Comparison of ENCODE assay signal across 8 cellular contexts in the genomic region with DNA sequence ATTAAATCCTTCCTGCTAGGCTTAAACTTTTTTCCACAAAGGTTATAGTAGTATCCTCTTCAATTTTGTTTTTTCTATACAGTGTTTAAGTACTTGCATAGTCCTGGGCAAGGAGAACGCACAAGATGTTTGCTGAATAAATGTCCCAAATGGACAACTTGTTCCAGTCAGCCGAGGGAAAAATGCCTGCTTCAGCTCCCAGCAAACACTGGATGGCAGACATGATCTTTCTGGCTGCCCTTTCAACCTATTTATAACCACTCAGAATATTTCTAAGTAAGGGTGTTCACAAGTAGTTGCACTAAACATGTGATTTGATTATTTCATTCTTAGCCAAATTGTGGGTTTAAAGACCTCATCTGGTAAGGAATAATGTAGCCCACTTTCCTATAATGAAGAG. TPM values are rescaled to one million over a fixed set of nuclear protein-coding genes. Genes with fewer than 3 reads are reported as not detected.
DNase-seq lines count a peak whose midpoint lies in the region; ATAC-seq, FAIRE-seq and TF ChIP-seq lines count a peak whose summit lies in the region.

No MANE protein-coding gene starts in this region.

- intact Hi-C loops in A673 (cut with micrococcal nuclease; ENCODE audit: unreplicated experiment), result no loop called here
- intact Hi-C loops in MCF 10A (cut with micrococcal nuclease), result loop anchor here (1.0 kb wide), 1 partner anchor 137 kb away; no protein-coding TSS in a partner anchor
- intact Hi-C loops in left lung (cut with DNase I), result loop anchor here in 1 of 2 donors (10.0 kb wide), 1 partner anchor 133 kb away; no protein-coding TSS in a partner anchor
- intact Hi-C loops in activated CD8-positive, alpha-beta T cell treated with anti-CD3 and anti-CD28 coated beads for 36 hours (cut with micrococcal nuclease), result no loop called here

- H3K27ac Mint-ChIP-seq in MCF 10A (ENCODE audit: low read depth, unreplicated experiment), result no peak overlapping the region
- no peak overlapping the region for H3K27ac Mint-ChIP-seq in activated naive CD4-positive, alpha-beta T cell treated with anti-CD3 and anti-CD28 coated beads, Interleukin-2, amount 10 ng/mL, durations not matched to agents 7 days and 5 days
- H3K27ac Mint-ChIP-seq in activated CD8-positive, alpha-beta T cell treated with anti-CD3 and anti-CD28 coated beads for 36 hours, result no peak overlapping the region

- TF ChIP-seq POLR2A in H54 (IDR thresholded peaks at IDR 0.05; ENCODE audit: low read depth, low read length), result no peak

- CTCF ChIA-PET in A673 (lab: Charles Lee) (no interaction called here), MCF 10A (lab: Yijun Ruan, JAX) (interaction anchor here (0.7 to 2.6 kb wide), 7 partner anchors 10 to 140 kb away, joined by 3 to 16 read pairs (median 3); no protein-coding TSS in a partner anchor)
- CTCF ChIA-PET in activated naive CD4-positive, alpha-beta T cell treated with anti-CD3 and anti-CD28 coated beads, Interleukin-2, amount 10 ng/mL, durations not matched to agents 7 days and 5 days (lab: Charles Lee), result no interaction called here
- CTCF ChIA-PET in activated CD8-positive, alpha-beta T cell treated with anti-CD3 and anti-CD28 coated beads for 36 hours (lab: Charles Lee), result no interaction called here

- ATAC-seq in left lung, result peak; percentile 76
- ATAC-seq in activated CD8-positive, alpha-beta T cell treated with anti-CD3 and anti-CD28 coated beads for 36 hours, result no peak

- peak; percentile 35 for DNase-seq in A673 (ENCODE audit: low spot score)
- no peak for DNase-seq in H54 (ENCODE audit: insufficient read length, low spot score)
- peak; percentile 33 for DNase-seq in MCF 10A (ENCODE audit: unreplicated experiment)
- no peak for DNase-seq in left lung
- no peak for DNase-seq in occipital lobe (lab: John Stamatoyannopoulos, UW)
- DNase-seq in activated naive CD4-positive, alpha-beta T cell treated with anti-CD3 and anti-CD28 coated beads, Interleukin-2, amount 10 ng/mL, durations not matched to agents 7 days and 5 days, result no peak
- DNase-seq in HuH-7 (ENCODE audit: low spot score), result no peak
- DNase-seq in activated CD8-positive, alpha-beta T cell treated with anti-CD3 and anti-CD28 coated beads for 36 hours, result no peak

- H3K27me3 ChIP-seq in A673 (replicated peaks; ENCODE audit: insufficient read depth, low read depth, low read length, poor library complexity), result no peaks in the 10 kb centered on the region
- H3K27me3 ChIP-seq in left lung, result no peaks in the 10 kb centered on the region

- H3K27ac ChIP-seq in A673 (ENCODE audit: low read depth, low read length, poor library complexity, severe bottlenecking) (no peak overlapping the region), left lung (no peak overlapping the region)

- no peaks in the 10 kb centered on the region for H3K9me3 Mint-ChIP-seq in MCF 10A (ENCODE audit: unreplicated experiment)
- H3K9me3 Mint-ChIP-seq in activated naive CD4-positive, alpha-beta T cell treated with anti-CD3 and anti-CD28 coated beads, Interleukin-2, amount 10 ng/mL, durations not matched to agents 7 days and 5 days, result no peaks in the 10 kb centered on the region
- H3K9me3 Mint-ChIP-seq in activated CD8-positive, alpha-beta T cell treated with anti-CD3 and anti-CD28 coated beads for 36 hours, result no peaks in the 10 kb centered on the region

- POLR2A ChIA-PET in A673 (lab: Charles Lee; ENCODE audit: low non-redundant PET), result no interaction called here
- POLR2A ChIA-PET in MCF 10A (lab: Yijun Ruan, JAX), result interaction anchor here (0.9 to 1.0 kb wide), 2 partner anchors 137 to 141 kb away, joined by 3 to 4 read pairs; a partner anchor contains a TSS
- POLR2A ChIA-PET in activated CD8-positive, alpha-beta T cell treated with anti-CD3 and anti-CD28 coated beads for 36 hours (lab: Charles Lee), result no interaction called here

- H3K4me1 ChIP-seq in A673 (ENCODE audit: insufficient read depth, low read length, poor library complexity, severe bottlenecking) (no peaks in the 10 kb centered on the region), left lung (peaks cover 0 to 6% of the 10 kb centered on the region in 2 donors)

- H3K4me1 Mint-ChIP-seq in MCF 10A (ENCODE audit: insufficient read depth, unreplicated experiment), result no peaks in the 10 kb centered on the region
- H3K4me1 Mint-ChIP-seq in activated naive CD4-positive, alpha-beta T cell treated with anti-CD3 and anti-CD28 coated beads, Interleukin-2, amount 10 ng/mL, durations not matched to agents 7 days and 5 days, result no peaks in the 10 kb centered on the region
- no peaks in the 10 kb centered on the region for H3K4me1 Mint-ChIP-seq in activated CD8-positive, alpha-beta T cell treated with anti-CD3 and anti-CD28 coated beads for 36 hours (ENCODE audit: low read depth)

- H3K27me3 Mint-ChIP-seq in MCF 10A (ENCODE audit: insufficient read depth, unreplicated experiment), result no peaks in the 10 kb centered on the region
- H3K27me3 Mint-ChIP-seq in activated naive CD4-positive, alpha-beta T cell treated with anti-CD3 and anti-CD28 coated beads, Interleukin-2, amount 10 ng/mL, durations not matched to agents 7 days and 5 days, result no peaks in the 10 kb centered on the region
- no peaks in the 10 kb centered on the region for H3K27me3 Mint-ChIP-seq in activated CD8-positive, alpha-beta T cell treated with anti-CD3 and anti-CD28 coated beads for 36 hours

- TF ChIP-seq CTCF in A673 (conservative IDR thresholded peaks at IDR 0.05; ENCODE audit: low read depth, low read length), result peak; percentile 47
- peak; percentile 44 for TF ChIP-seq CTCF in MCF 10A (IDR thresholded peaks at IDR 0.05; ENCODE audit: unreplicated experiment)
- TF ChIP-seq CTCF in left lung (IDR thresholded peaks at IDR 0.05), result peak in 1 of 2 donors; percentile 36
- no peak for TF ChIP-seq CTCF in activated CD8-positive, alpha-beta T cell treated with anti-CD3 and anti-CD28 coated beads for 36 hours (IDR thresholded peaks at IDR 0.05)

- H3K36me3 Mint-ChIP-seq in MCF 10A (ENCODE audit: insufficient read depth, unreplicated experiment), result peaks cover 30% of the 10 kb centered on the region
- H3K36me3 Mint-ChIP-seq in activated naive CD4-positive, alpha-beta T cell treated with anti-CD3 and anti-CD28 coated beads, Interleukin-2, amount 10 ng/mL, durations not matched to agents 7 days and 5 days, result no peaks in the 10 kb centered on the region
- H3K36me3 Mint-ChIP-seq in activated CD8-positive, alpha-beta T cell treated with anti-CD3 and anti-CD28 coated beads for 36 hours (ENCODE audit: low read depth), result no peaks in the 10 kb centered on the region

- no peak overlapping the region for H3K4me3 Mint-ChIP-seq in MCF 10A (ENCODE audit: unreplicated experiment)
- H3K4me3 Mint-ChIP-seq in activated naive CD4-positive, alpha-beta T cell treated with anti-CD3 and anti-CD28 coated beads, Interleukin-2, amount 10 ng/mL, durations not matched to agents 7 days and 5 days, result no peak overlapping the region
- no peak overlapping the region for H3K4me3 Mint-ChIP-seq in activated CD8-positive, alpha-beta T cell treated with anti-CD3 and anti-CD28 coated beads for 36 hours

- peak; percentile 87 for FAIRE-seq in H54 (lab: Jason Lieb, UNC)

- H3K4me3 ChIP-seq in A673 (ENCODE audit: low read depth, low read length, poor library complexity, severe bottlenecking) (no peak overlapping the region), left lung (no peak overlapping the region)

- H3K9me3 ChIP-seq in A673 (ENCODE audit: low read depth, low read length, poor library complexity, severe bottlenecking) (no peaks in the 10 kb centered on the region), left lung (no peaks in the 10 kb centered on the region)

- BruUV-seq in A673 (replicated peaks; lab: Mats Ljungman, UMichigan) (no TSS peak), MCF 10A (replicated peaks; lab: Mats Ljungman, UMichigan) (no TSS peak)

- H3K36me3 ChIP-seq in A673 (ENCODE audit: insufficient read depth, low read length, poor library complexity, severe bottlenecking) (peaks cover 44% of the 10 kb centered on the region), left lung (peaks cover 0 to 54% of the 10 kb centered on the region in 2 donors)

RNA-seq across cellular contexts. Expression of a gene that starts 29.8 kb away (rescaled TPM):
- total RNA-seq in A673 (2021) (75.2 and 83.3 TPM in 2 replicates), MCF 10A (2022) (20.3 and 20.8 TPM in 2 replicates), left lung (10 to 100 TPM; 40.1 to 53.0 TPM), occipital lobe (177 TPM)
- total RNA-seq in activated CD8-positive, alpha-beta T cell treated with anti-CD3 and anti-CD28 coated beads for 36 hours, result 1 to 10 TPM; 1.1 to 1.3 TPM

Comparison
In these comparisons a context has a peak if more than half of its experiments do, and no peak if none do; other contexts are left out.
1. DNase-seq: peak in A673 (single experiment) and MCF 10A (single experiment); none in H54 (single experiment), left lung (0 of 2), occipital lobe (single experiment), activated naive CD4-positive, alpha-beta T cell treated with anti-CD3 and anti-CD28 coated beads, Interleukin-2, amount 10 ng/mL, durations not matched to agents 7 days and 5 days (single experiment), HuH-7 (single experiment) and activated CD8-positive, alpha-beta T cell treated with anti-CD3 and anti-CD28 coated beads for 36 hours (single experiment).